25 cellular contexts compared by ENCODE assay signal in the genomic region with DNA sequence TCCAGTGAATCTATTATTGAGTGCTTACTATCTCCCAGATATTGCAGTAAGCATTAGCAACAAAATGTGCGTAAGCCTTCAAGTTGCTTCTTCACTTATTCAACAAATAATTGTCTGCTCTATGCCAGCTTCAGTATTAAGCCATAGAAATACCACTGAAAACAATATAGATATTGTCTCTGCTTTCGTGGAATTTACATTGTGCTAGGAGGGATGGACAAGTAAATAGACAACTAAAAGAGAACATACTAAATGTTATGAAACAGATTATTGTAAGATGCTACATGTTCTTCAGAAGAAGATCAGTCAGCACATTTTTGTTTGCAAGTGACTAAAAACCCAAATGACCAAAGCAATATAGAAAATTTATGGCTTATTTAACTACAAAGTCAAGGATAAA. TPM values are rescaled to one million over a fixed set of nuclear protein-coding genes. Genes with fewer than 3 reads are reported as not detected.
DNase-seq lines count a peak whose midpoint lies in the region; ATAC-seq and TF ChIP-seq lines count a peak whose summit lies in the region.
"Had no signal": no experiment of that assay in that cellular context is flagged by ENCODE, and none has a peak within 500 bp of the region (broad histone marks: within the 10 kb centered on the region; RNA-seq: fewer than 3 reads in every experiment).

No MANE protein-coding gene starts in this region.

- TF ChIP-seq EP300 in SK-N-SH (IDR thresholded peaks at IDR 0.05; ENCODE audit: borderline replicate concordance in 1 of 2, low read depth in 1 of 2, low read length in 1 of 2) (no peak), suprapubic skin (IDR thresholded peaks at IDR 0.05) (no peak)

- H3K4me3 Mint-ChIP-seq in Caco-2 (ENCODE audit: unreplicated experiment): no peak overlapping the region
- no peak overlapping the region for H3K4me3 Mint-ChIP-seq in T-cell
- H3K4me3 Mint-ChIP-seq: CD4-positive, alpha-beta memory T cell had no signal

- H3K79me2 ChIP-seq in SK-N-SH (ENCODE audit: insufficient read depth) (no peaks in the 10 kb centered on the region), hepatocyte (no peaks in the 10 kb centered on the region)

- H3K36me3 ChIP-seq in Caco-2 (ENCODE audit: control insufficient read depth, insufficient read depth, low read length) (no peaks in the 10 kb centered on the region), SK-N-SH (replicated peaks in 1 of 2; ENCODE audit: control insufficient read depth in 1 of 2, insufficient read depth in 2 of 2, low read length in 1 of 2) (no peaks in the 10 kb centered on the region), hepatocyte (replicated peaks; ENCODE audit: insufficient read depth, low read depth) (no peaks in the 10 kb centered on the region), suprapubic skin (no peaks in the 10 kb centered on the region)
- H3K36me3 ChIP-seq: BLaER1 treated with 17β-estradiol and CSF1 and Interleukin-3, amounts not matched to agents 10 nM and 100 nM; SJCRH30 had no signal

- no TSS peak for BruUV-seq in Caco-2 (replicated peaks; lab: Mats Ljungman, UMichigan)

- no peak overlapping the region for H3K9ac ChIP-seq in SK-N-SH
- H3K9ac ChIP-seq: BLaER1 treated with 17β-estradiol and CSF1 and Interleukin-3, amounts not matched to agents 10 nM and 100 nM had no signal

- H3K27me3 ChIP-seq in Caco-2 (replicated peaks; ENCODE audit: control insufficient read depth, insufficient read depth, low read length) (no peaks in the 10 kb centered on the region), SK-N-SH (ENCODE audit: insufficient read depth) (no peaks in the 10 kb centered on the region), hepatocyte (no peaks in the 10 kb centered on the region), suprapubic skin (no peaks in the 10 kb centered on the region)
- H3K27me3 ChIP-seq: BLaER1 treated with 17β-estradiol and CSF1 and Interleukin-3, amounts not matched to agents 10 nM and 100 nM; SJCRH30 had no signal

- H3K27ac ChIP-seq in SK-N-SH (ENCODE audit: low read depth in 2 of 2, low read length in 1 of 2) (peak overlapping the region; percentile 76 to 78), hepatocyte (peak overlapping the region; percentile 16), suprapubic skin (peak overlapping the region; percentile 24)
- H3K27ac ChIP-seq: BLaER1 treated with 17β-estradiol and CSF1 and Interleukin-3, amounts not matched to agents 10 nM and 100 nM; HL-60; PC-9; SJCRH30 had no signal

- in situ Hi-C loops in G401 (cut with HindIII; ENCODE audit: low sequenced_read_pairs): no loop called here

- peaks cover 15% of the 10 kb centered on the region for H3K9me3 Mint-ChIP-seq in Caco-2 (ENCODE audit: unreplicated experiment)
- H3K9me3 Mint-ChIP-seq in T-cell: no peaks in the 10 kb centered on the region

- H3K9me3 ChIP-seq in Caco-2 (0 out of 2 replicates have a peak, but pooled peaks cover 5% of the 10 kb centered on the region), SK-N-SH (no peaks in the 10 kb centered on the region), hepatocyte (ENCODE audit: low read depth) (no peaks in the 10 kb centered on the region), suprapubic skin (no peaks in the 10 kb centered on the region)
- H3K9me3 ChIP-seq: BLaER1 treated with 17β-estradiol and CSF1 and Interleukin-3, amounts not matched to agents 10 nM and 100 nM; SJCRH30 had no signal

- no peak for TF ChIP-seq CTCF in Caco-2 (IDR thresholded peaks at IDR 0.05; ENCODE audit: insufficient read depth in 1 of 2, low read depth in 1 of 2, low read length in 1 of 2, severe bottlenecking in 1 of 2, unreplicated experiment in 1 of 2)
- TF ChIP-seq CTCF in SK-N-SH (IDR thresholded peaks at IDR 0.05): no peak
- no peak for TF ChIP-seq CTCF in hepatocyte (IDR thresholded peaks at IDR 0.05; ENCODE audit: poor library complexity)
- no peak for TF ChIP-seq CTCF in suprapubic skin (IDR thresholded peaks at IDR 0.05)

- peak overlapping the region; percentile 33 for H3K27ac Mint-ChIP-seq in Caco-2 (ENCODE audit: unreplicated experiment)
- H3K27ac Mint-ChIP-seq in T-cell: no peak overlapping the region
- H3K27ac Mint-ChIP-seq: CD4-positive, alpha-beta memory T cell had no signal

- peaks cover 27% of the 10 kb centered on the region for H3F3A ChIP-seq in SK-N-SH (replicated peaks; ENCODE audit: insufficient read depth)

- no peak for TF ChIP-seq RAD21 in SK-N-SH (IDR thresholded peaks at IDR 0.05; ENCODE audit: low read length)

- no peaks in the 10 kb centered on the region for H3K36me3 Mint-ChIP-seq in Caco-2 (ENCODE audit: insufficient read depth, unreplicated experiment)
- no peaks in the 10 kb centered on the region for H3K36me3 Mint-ChIP-seq in T-cell
- H3K36me3 Mint-ChIP-seq: CD4-positive, alpha-beta memory T cell had no signal

- H3K4me1 Mint-ChIP-seq in Caco-2 (ENCODE audit: low read depth, unreplicated experiment): peaks cover 32% of the 10 kb centered on the region
- no peaks in the 10 kb centered on the region for H3K4me1 Mint-ChIP-seq in T-cell
- H3K4me1 Mint-ChIP-seq: CD4-positive, alpha-beta memory T cell had no signal

- H3K4me1 ChIP-seq in Caco-2 (peaks cover 95% of the 10 kb centered on the region), SK-N-SH (ENCODE audit: control insufficient read depth in 1 of 2, insufficient read depth in 2 of 2, low read depth in 1 of 2, low read length in 1 of 2) (peaks cover 9 to 26% of the 10 kb centered on the region in 2 experiments; a peak in 3 of 4 replicates), hepatocyte (ENCODE audit: insufficient read depth) (no peaks in the 10 kb centered on the region), suprapubic skin (no peaks in the 10 kb centered on the region)
- H3K4me1 ChIP-seq: SJCRH30 had no signal

- H2AFZ ChIP-seq in SK-N-SH (ENCODE audit: low read depth) (no peak overlapping the region), hepatocyte (no peak overlapping the region)
- H2AFZ ChIP-seq: PC-9 had no signal

- DNase-seq in Caco-2: no peak
- DNase-seq in SK-N-SH: no peak
- DNase-seq in hepatocyte (ENCODE audit: low spot score): no peak
- no peak for DNase-seq in suprapubic skin (ENCODE audit: low spot score in 2 of 2)
- DNase-seq in G401 (ENCODE audit: low spot score): no peak
- DNase-seq in HuH-7 (ENCODE audit: low spot score): no peak
- no peak for DNase-seq in T-cell
- DNase-seq: AML-193; CD4-positive, alpha-beta memory T cell; DMS 273 treated with DMSO at 0.1 percent for 48 hours; DMS79 treated with DMSO at 0.1 percent for 48 hours; Karpas-422; NCI-H1092; NCI-H2029; NCI-H446; NCI-H524 treated with DMSO at 0.1 percent for 48 hours; NCI-H774; NK-92 treated with Interleukin-12 subunit alpha and Interleukin-12 subunit beta, amount 100 ng/mL, for 24 hours; PC-9; SJCRH30 had no signal

- no peak for ATAC-seq in T-cell (replicated peaks in 1 of 4)
- ATAC-seq: Right ventricle myocardium inferior had no signal

- intact Hi-C loops in Caco-2 (cut with micrococcal nuclease; ENCODE audit: unreplicated experiment): no loop called here

- WGBS in SK-N-SH (ENCODE audit: low lambda C conversion rate): 94% methylated on average over 2 of the region's 2 CpGs
- WGBS in hepatocyte (ENCODE audit: low lambda C conversion rate, missing lambda C conversion rate): 88% methylated on average over 2 of the region's 2 CpGs
- 72% methylated on average over 2 of the region's 2 CpGs for WGBS in suprapubic skin

- TF ChIP-seq POLR2A in suprapubic skin (IDR thresholded peaks at IDR 0.05): no peak

- H3K4me3 ChIP-seq in Caco-2 (ENCODE audit: low read depth, low read length) (no peak overlapping the region), SK-N-SH (ENCODE audit: low read depth in 2 of 2, low read length in 1 of 2) (no peak overlapping the region), hepatocyte (no peak overlapping the region), suprapubic skin (no peak overlapping the region)
- H3K4me3 ChIP-seq: BLaER1 treated with 17β-estradiol and CSF1 and Interleukin-3, amounts not matched to agents 10 nM and 100 nM; PC-9; SJCRH30 had no signal

- no peaks in the 10 kb centered on the region for H4K20me1 ChIP-seq in SK-N-SH (ENCODE audit: insufficient read depth)
- no peaks in the 10 kb centered on the region for H4K20me1 ChIP-seq in hepatocyte (ENCODE audit: insufficient read depth, poor library complexity, severe bottlenecking)
- H4K20me1 ChIP-seq: BLaER1 treated with 17β-estradiol and CSF1 and Interleukin-3, amounts not matched to agents 10 nM and 100 nM had no signal

- CTCF ChIA-PET in Caco-2 (lab: Charles Lee) (interaction anchor here (1.0 kb wide), 2 partner anchors 26 to 61 kb away, joined by 4 read pairs; a partner anchor contains a TSS), SK-N-SH (lab: Yijun Ruan, JAX) (interaction anchor here (0.6 to 1.0 kb wide), 3 partner anchors 9 to 156 kb away, joined by 3 to 5 read pairs (median 3); no protein-coding TSS in a partner anchor), T-cell (lab: Charles Lee) (no interaction called here)

- POLR2A ChIA-PET in Caco-2 (lab: Charles Lee) (no interaction called here), SK-N-SH (lab: Yijun Ruan, JAX) (no interaction called here), T-cell (lab: Charles Lee) (no interaction called here)

- no peaks in the 10 kb centered on the region for H3K27me3 Mint-ChIP-seq in Caco-2 (ENCODE audit: insufficient read depth, unreplicated experiment)
- no peaks in the 10 kb centered on the region for H3K27me3 Mint-ChIP-seq in T-cell
- H3K27me3 Mint-ChIP-seq: CD4-positive, alpha-beta memory T cell had no signal

- H3K9me2 ChIP-seq in SK-N-SH (no peaks in the 10 kb centered on the region), hepatocyte (replicated peaks; ENCODE audit: insufficient read depth) (no peaks in the 10 kb centered on the region)

- H3K4me2 ChIP-seq in SK-N-SH (no peak overlapping the region; the same call in 1 of the 2 replicates), hepatocyte (no peak overlapping the region)
- H3K4me2 ChIP-seq: BLaER1 treated with 17β-estradiol and CSF1 and Interleukin-3, amounts not matched to agents 10 nM and 100 nM; PC-9 had no signal

TF ChIP-seq in SK-N-SH, 30 proteins besides CTCF, POLR2A, EP300 and RAD21 (continues in another document):
- no peak for TF ChIP-seq RCOR1 (IDR thresholded peaks at IDR 0.05; ENCODE audit: low read length)

RNA-seq across cellular contexts. Expression of a gene that starts 27.3 kb away (rescaled TPM):
- total RNA-seq in Caco-2 (2022) (4.8 and 7.4 TPM in 2 replicates), hepatocyte (4.3 and 7.3 TPM in 2 replicates), suprapubic skin (1 to 10 TPM; 1.3 to 9.8 (median 4.7) TPM), T-cell (under 1 TPM in 4 of 5 donors, not detected in 1; 0.20 to 0.64 (median 0.41) TPM)
- polyA plus RNA-seq in SK-N-SH (2012; rRNA removed) (2.3 and 2.8 TPM in 2 replicates), hepatocyte (1.6 and 1.7 TPM in 2 replicates)
- polyA plus RNA-seq in SK-N-SH (2012; cell fraction: cytosol; rRNA removed): 1.5 and 2.3 TPM in 2 replicates
- 6.5 and 15.5 TPM in 2 replicates for polyA plus RNA-seq in SK-N-SH (2012; cell fraction: nucleus; rRNA removed)
- 1.4 and 3.3 TPM in 2 replicates for total RNA-seq in G401 (2014; rRNA removed; shearing (Covaris generic))
- polyA plus RNA-seq: CD4-positive, alpha-beta memory T cell had no signal

RNA-seq across cellular contexts. Expression of a gene that starts 48.9 kb away (rescaled TPM):
- total RNA-seq in Caco-2 (2022): not detected in 2 replicates
- polyA plus RNA-seq in SK-N-SH (2012; rRNA removed): 0.02 and 0.03 TPM in 2 replicates
- polyA plus RNA-seq in SK-N-SH (2012; cell fraction: cytosol; rRNA removed): 0.04 and 0.05 TPM in 2 replicates
- 0.08 and 0.12 TPM in 2 replicates for polyA plus RNA-seq in SK-N-SH (2012; cell fraction: nucleus; rRNA removed)
- not detected in 2 replicates for total RNA-seq in hepatocyte
- polyA plus RNA-seq in hepatocyte: not detected in 2 replicates
- total RNA-seq in suprapubic skin: not detected
- total RNA-seq in G401 (2014; rRNA removed; shearing (Covaris generic)): not detected in 2 replicates
- total RNA-seq in T-cell: not detected
- total RNA-seq: CD4-positive, alpha-beta memory T cell; H1; PC-9; Right ventricle myocardium inferior; RPMI7951; SJCRH30 had no signal
- polyA plus RNA-seq: CD4-positive, alpha-beta memory T cell; H1 had no signal

Comparison
In these comparisons a context has a peak if more than half of its experiments do, and no peak if none do; other contexts are left out.
1. H3K27ac ChIP-seq: peak in every context shown above with its lines; median percentile 77 in SK-N-SH; 24 in suprapubic skin; 16 in hepatocyte.
2. CTCF ChIA-PET loops: an anchor here in Caco-2 (1.0 kb wide) and SK-N-SH (0.6 to 1.0 kb wide); none called in T-cell.